Comparison of ENCODE assay signal across 28 cellular contexts in the genomic region with DNA sequence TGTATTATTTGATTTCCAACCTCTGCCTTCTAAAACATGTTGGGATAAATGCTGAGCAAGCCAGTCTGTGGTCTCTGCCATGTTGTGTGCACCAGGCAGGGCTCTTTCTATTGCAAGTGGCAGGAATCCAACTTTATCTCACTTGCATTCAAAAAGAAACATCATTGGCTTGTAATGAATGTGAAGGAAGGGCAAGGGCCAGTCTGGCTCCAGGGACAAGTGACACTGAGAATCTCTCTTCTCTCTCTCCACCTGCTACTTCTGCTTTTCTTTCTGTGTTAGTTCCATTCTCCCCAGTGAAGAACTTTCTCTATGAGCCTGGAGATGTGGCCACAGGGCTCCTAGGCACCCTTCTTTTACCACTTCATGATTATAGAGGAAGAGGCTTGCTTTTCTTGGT.
DNase-seq lines count a peak whose midpoint lies in the region; ATAC-seq, FAIRE-seq and TF ChIP-seq lines count a peak whose summit lies in the region.
"Had no signal": no experiment of that assay in that cellular context is flagged by ENCODE, and none has a peak within 500 bp of the region (broad histone marks: within the 10 kb centered on the region; RNA-seq: fewer than 3 reads in every experiment).

No MANE protein-coding gene starts in this region.

- FAIRE-seq in GM12891 (lab: Jason Lieb, UNC) (peak; percentile 76), kidney (lab: Jason Lieb, UNC) (no peak)
- FAIRE-seq: G401.6, HepG2 had no signal

- TF ChIP-seq POLR2A in GM12891 (IDR thresholded peaks at IDR 0.05; ENCODE audit: low read depth, low read length), result no peak

- H3K4me1 ChIP-seq in kidney (ENCODE audit: control insufficient read depth in 1 of 2, insufficient read depth in 1 of 2, low read depth in 1 of 2, low read length in 2 of 2), result no peaks in the 10 kb centered on the region
- H3K4me1 ChIP-seq: prostate gland had no signal

- intact Hi-C loops in kidney (cut with DNase I), result no loop called here

- no peak overlapping the region for H3K9ac ChIP-seq in kidney (ENCODE audit: low read length in 2 of 2)
- H3K9ac ChIP-seq: BLaER1 treated with 17β-estradiol and CSF1 and Interleukin-3, amounts not matched to agents 10 nM and 100 nM had no signal

- no peaks in the 10 kb centered on the region for H3K36me3 ChIP-seq in kidney (ENCODE audit: control insufficient read depth in 1 of 2, insufficient read depth in 2 of 2, low read length in 2 of 2)
- H3K36me3 ChIP-seq: BLaER1 treated with 17β-estradiol and CSF1 and Interleukin-3, amounts not matched to agents 10 nM and 100 nM; heart left ventricle; prostate gland had no signal

- ATAC-seq in GM19351 (IDR thresholded peaks at IDR 0.05; ENCODE audit: unreplicated experiment), result peak; percentile 46
- ATAC-seq in HG03175 (IDR thresholded peaks at IDR 0.05; ENCODE audit: unreplicated experiment), result peak; percentile 44
- no peak for ATAC-seq in GM18868 (IDR thresholded peaks at IDR 0.05; ENCODE audit: unreplicated experiment)
- ATAC-seq: activated CD8-positive, alpha-beta T cell treated with anti-CD3 and anti-CD28 coated beads, Interleukin-2, amount 10 ng/mL, durations not matched to agents 7 days and 5 days; activated naive CD4-positive, alpha-beta T cell treated with anti-CD3 and anti-CD28 coated beads, Interleukin-2, amount 50 U/mL, for 72 hours; effector memory CD8-positive, alpha-beta T cell; HCT116; HepG2; Panc1 had no signal

- TF ChIP-seq CTCF in kidney (IDR thresholded peaks at IDR 0.05; ENCODE audit: borderline replicate concordance, extremely low read depth, insufficient read depth), result no peak

- no peaks in the 10 kb centered on the region for H3K9me3 ChIP-seq in kidney (ENCODE audit: control insufficient read depth in 1 of 2, low read length in 2 of 2)
- H3K9me3 ChIP-seq: BLaER1 treated with 17β-estradiol and CSF1 and Interleukin-3, amounts not matched to agents 10 nM and 100 nM; heart left ventricle; prostate gland had no signal

- DNase-seq in GM12891 (ENCODE audit: insufficient read length, low spot score) (no peak), globus pallidus (ENCODE audit: low spot score) (peak; percentile 55), kidney (no peak), DMS 273 treated with DMSO at 0.1 percent for 48 hours (lab: John Stamatoyannopoulos, UW) (no peak)
- DNase-seq in stimulated activated CD4-positive, alpha-beta T cell treated with anti-CD3 and anti-CD28 coated beads, Interleukin-4, amount 100 ng/mL, for 24 hours, result no peak
- DNase-seq: activated CD8-positive, alpha-beta T cell treated with anti-CD3 and anti-CD28 coated beads, Interleukin-2, amount 10 ng/mL, durations not matched to agents 7 days and 5 days; COR-L47; cortex of kidney; effector memory CD8-positive, alpha-beta T cell; erythroblast; heart left ventricle; Kasumi-1; kidney glomerular epithelial cell; NCI-H1436 treated with DMSO at 0.1 percent for 48 hours; NCI-H774; stimulated activated CD4-positive, alpha-beta T cell treated with anti-CD3 and anti-CD28 coated beads, Interleukin-15, amount 100 ng/mL, for 24 hours; stimulated activated naive CD4-positive, alpha-beta T cell; T-helper 2 cell had no signal

- H3K4me3 ChIP-seq in kidney (ENCODE audit: low read length in 2 of 2), result no peak overlapping the region
- H3K4me3 ChIP-seq: BLaER1 treated with 17β-estradiol and CSF1 and Interleukin-3, amounts not matched to agents 10 nM and 100 nM; heart left ventricle; prostate gland had no signal

- H3K27ac ChIP-seq in kidney (ENCODE audit: low read depth in 2 of 2, low read length in 2 of 2), result no peak overlapping the region
- H3K27ac ChIP-seq: BLaER1 treated with 17β-estradiol and CSF1 and Interleukin-3, amounts not matched to agents 10 nM and 100 nM; heart left ventricle; prostate gland had no signal

TF ChIP-seq in GM12891, 5 proteins besides CTCF, POLR2A, EP300 and RAD21:
- TF ChIP-seq SPI1 (IDR thresholded peaks at IDR 0.05; ENCODE audit: low read depth, low read length) (peak; percentile 68), POLR2AphosphoS5 (IDR thresholded peaks at IDR 0.05; ENCODE audit: low read depth, low read length) (no peak), TAF1 (IDR thresholded peaks at IDR 0.05; ENCODE audit: low read depth, low read length) (no peak), POU2F2 (IDR thresholded peaks at IDR 0.05; ENCODE audit: low read depth, low read length) (no peak), PAX5 (IDR thresholded peaks at IDR 0.05; ENCODE audit: insufficient read depth, low read length, severe bottlenecking) (no peak)
TF ChIP-seq in GM12891: peak in this region for 1.
